ENCODE assay signal across 2 cellular contexts in genomic region chr1:228143480-228144212, GRCh38.
TF ChIP-seq lines count a peak whose summit lies in the region.

No MANE protein-coding gene starts in this region.

TF ChIP-seq in GM12878, 131 proteins besides CTCF, POLR2A, EP300 and RAD21:
- TF ChIP-seq CHD2 (IDR thresholded peaks at IDR 0.05; ENCODE audit: borderline replicate concordance, low read depth, low read length) (no peak), HDGF (IDR thresholded peaks at IDR 0.05) (0 out of 2 replicates have a peak, but pooled peaks have one; percentile 27)

TF ChIP-seq in neural cell, 6 proteins besides CTCF, POLR2A, EP300 and RAD21:
- TF ChIP-seq EZH2 (IDR thresholded peaks at IDR 0.05; ENCODE audit: borderline replicate concordance, insufficient read depth, low read length, poor library complexity, severe bottlenecking) (no peak), TAF1 (IDR thresholded peaks at IDR 0.05; ENCODE audit: low read depth) (no peak), MXI1 (conservative IDR thresholded peaks at IDR 0.05; ENCODE audit: poor library complexity, severe bottlenecking) (no peak), REST (IDR thresholded peaks at IDR 0.05; ENCODE audit: borderline replicate concordance) (no peak), SMC3 (conservative IDR thresholded peaks at IDR 0.05; ENCODE audit: poor library complexity) (no peak), POLR2AphosphoS5 (IDR thresholded peaks at IDR 0.05) (no peak)
